Comparison of ENCODE assay signal across 14 cellular contexts in genomic region chr4:172996571-172997216, GRCh38.
DNase-seq lines count a peak whose midpoint lies in the region; ATAC-seq, FAIRE-seq and TF ChIP-seq lines count a peak whose summit lies in the region.
"Had no signal": no experiment of that assay in that cellular context is flagged by ENCODE, and none has a peak within 500 bp of the region (broad histone marks: within the 10 kb centered on the region; RNA-seq: fewer than 3 reads in every experiment).

No MANE protein-coding gene starts in this region.

- no peak for TF ChIP-seq CTCF in IMR-90 (conservative IDR thresholded peaks at IDR 0.05; ENCODE audit: low read depth, low read length)
- TF ChIP-seq CTCF in bronchial epithelial cell (IDR thresholded peaks at IDR 0.05; ENCODE audit: insufficient read depth, low read length, severe bottlenecking), result no peak
- no peak for TF ChIP-seq CTCF in left lung (IDR thresholded peaks at IDR 0.05)
- TF ChIP-seq CTCF in natural killer cell (IDR thresholded peaks at IDR 0.05), result no peak

- no peak overlapping the region; the same call in none of the 2 replicates for H4K91ac ChIP-seq in IMR-90 (ENCODE audit: insufficient read depth, low read depth, low read length)

- ATAC-seq in IMR-90 (ENCODE audit: low read depth) (peak; percentile 76), left lung (peak; percentile 24), Right ventricle myocardium superior (ENCODE audit: poor library complexity) (no peak), GM18520 (IDR thresholded peaks at IDR 0.05; ENCODE audit: unreplicated experiment) (no peak), natural killer cell (no peak)

- H3K36me3 ChIP-seq in IMR-90 (ENCODE audit: control insufficient read depth, insufficient read depth, low read length) (no peaks in the 10 kb centered on the region), bronchial epithelial cell (ENCODE audit: control insufficient read depth, insufficient read depth, low read length) (no peaks in the 10 kb centered on the region), left lung (no peaks in the 10 kb centered on the region)
- H3K36me3 ChIP-seq: tibial nerve had no signal

- peak overlapping the region; percentile 33 for H2AFZ ChIP-seq in IMR-90 (replicated peaks; ENCODE audit: low read length, poor library complexity)

- in situ Hi-C loops in IMR-90 (cut with MboI; ENCODE audit: low sequenced_read_pairs), result no loop called here

- H3K56ac ChIP-seq in IMR-90 (ENCODE audit: extremely low read depth, insufficient read depth, low read length), result no peak overlapping the region; the same call in 1 of the 2 replicates

- no peaks in the 10 kb centered on the region for H3K36me3 Mint-ChIP-seq in natural killer cell

- H3K4me3 Mint-ChIP-seq in natural killer cell, result no peak overlapping the region
- H3K4me3 Mint-ChIP-seq: T-helper 1 cell treated with Interleukin-12 subunit alpha and Interleukin-12 subunit beta and Interleukin-4 antibody, amounts not matched to agents 30 μg/mL and 1 μg/mL, for 36 hours had no signal

- no peak overlapping the region for H2BK5ac ChIP-seq in IMR-90 (ENCODE audit: low read depth, low read length, poor library complexity, severe bottlenecking)

- peak overlapping the region; percentile 30; the same call in 1 of the 3 replicates for H2BK15ac ChIP-seq in IMR-90 (ENCODE audit: low read depth, low read length)

- H2BK120ac ChIP-seq in IMR-90 (ENCODE audit: low read depth, low read length), result peak overlapping the region; percentile 66

- no peaks in the 10 kb centered on the region for H3K4me1 Mint-ChIP-seq in natural killer cell

- H2AK5ac ChIP-seq in IMR-90 (ENCODE audit: low read depth, low read length), result no peak overlapping the region; the same call in 1 of the 2 replicates

- H3K9me1 ChIP-seq in IMR-90 (ENCODE audit: insufficient read depth, low read length), result no peaks in the 10 kb centered on the region

- H4K8ac ChIP-seq in IMR-90 (ENCODE audit: low read depth in 2 of 2, low read length in 2 of 2), result peak overlapping the region in 1 of 2 experiments; percentile 31; a peak in 2 of 4 replicates

- no peak overlapping the region for H3K23ac ChIP-seq in IMR-90 (ENCODE audit: low read depth, low read length)

- CTCF ChIA-PET in IMR-90 (lab: Yijun Ruan, JAX), result interaction anchor here (1.4 to 1.8 kb wide), 2 partner anchors 9 to 17 kb away, joined by 4 read pairs; no protein-coding TSS in a partner anchor

- H4K5ac ChIP-seq in IMR-90 (ENCODE audit: low read depth, low read length), result peak overlapping the region; percentile 91

- DNase-seq in DMS53 treated with DMSO at 0.1 percent for 48 hours (lab: John Stamatoyannopoulos, UW; ENCODE audit: unreplicated experiment) (peak; percentile 22), IMR-90 (peak; percentile 91), bronchial epithelial cell (ENCODE audit: low read depth) (peak; percentile 97), left lung (no peak), Right ventricle myocardium superior (no peak), natural killer cell (no peak), globus pallidus (ENCODE audit: low spot score) (no peak)
- DNase-seq: Caco-2; cortex of kidney; NCI-H774; stimulated activated CD4-positive, alpha-beta T cell treated with anti-CD3 and anti-CD28 coated beads, Interleukin-2, amount 100 ng/mL, for 48 hours had no signal

- H3K4me3 ChIP-seq in IMR-90 (ENCODE audit: insufficient read depth, low read depth, low read length) (no peak overlapping the region), bronchial epithelial cell (ENCODE audit: low read depth, low read length) (no peak overlapping the region), left lung (no peak overlapping the region)
- H3K4me3 ChIP-seq: tibial nerve had no signal

- H3K4ac ChIP-seq in IMR-90 (ENCODE audit: low read depth, low read length), result peak overlapping the region; percentile 56

- dilution Hi-C loops in IMR-90 (cut with HindIII; ENCODE audit: low sequenced_read_pairs, unreplicated experiment), result no loop called here

- H3K27me3 Mint-ChIP-seq in natural killer cell (ENCODE audit: low read depth in 2 of 2), result no peaks in the 10 kb centered on the region

- POLR2A ChIA-PET in IMR-90 (lab: Charles Lee; ENCODE audit: unreplicated experiment), result interaction anchor here (0.5 to 0.6 kb wide), 2 partner anchors 13 to 20 kb away, joined by 3 read pairs; no protein-coding TSS in a partner anchor

- no peak overlapping the region for H3K27ac Mint-ChIP-seq in natural killer cell
- H3K27ac Mint-ChIP-seq: T-helper 1 cell treated with Interleukin-12 subunit alpha and Interleukin-12 subunit beta and Interleukin-4 antibody, amounts not matched to agents 30 μg/mL and 1 μg/mL, for 36 hours had no signal

- no peak for TF ChIP-seq POLR2A in IMR-90 (IDR thresholded peaks at IDR 0.05; ENCODE audit: low read depth, low read length)

- WGBS in IMR-90 (ENCODE audit: extremely low coverage in 2 of 2, insufficient read length in 1 of 2), 2 experiments, result 93% methylated on average over 2 of the region's 4 CpGs; no CpG with 5 or more reads in 1 of the 2 experiments

- no peaks in the 10 kb centered on the region for H3K79me1 ChIP-seq in IMR-90 (ENCODE audit: low read depth in 1 of 2, low read length in 2 of 2)

- peak overlapping the region; percentile 87 for H3K18ac ChIP-seq in IMR-90 (ENCODE audit: low read depth, low read length)

- H2AK9ac ChIP-seq in IMR-90 (replicated peaks; ENCODE audit: low read depth, low read length, poor library complexity), result no peak overlapping the region

- H3K27ac ChIP-seq in IMR-90 (ENCODE audit: insufficient read depth, low read length) (peak overlapping the region; percentile 38; the same call in 1 of the 2 replicates), left lung (no peak overlapping the region)
- H3K27ac ChIP-seq: tibial nerve had no signal

- H3K4me2 ChIP-seq in IMR-90 (ENCODE audit: low read depth, low read length), result peak overlapping the region; percentile 28; the same call in 1 of the 2 replicates

- H4K20me1 ChIP-seq in IMR-90 (ENCODE audit: insufficient read depth, low read length), result no peaks in the 10 kb centered on the region

- no peak overlapping the region for H3K9ac ChIP-seq in IMR-90 (ENCODE audit: low read depth, low read length)

- peak overlapping the region; percentile 52; the same call in 1 of the 2 replicates for H2BK20ac ChIP-seq in IMR-90 (ENCODE audit: low read depth, low read length)

- H3K9me3 ChIP-seq in IMR-90 (ENCODE audit: control insufficient read depth, insufficient read depth, low read length), result no peaks in the 10 kb centered on the region
- no peaks in the 10 kb centered on the region for H3K9me3 ChIP-seq in left lung
- H3K9me3 ChIP-seq: Caco-2, tibial nerve had no signal

- BruUV-seq in IMR-90 (replicated peaks; lab: Mats Ljungman, UMichigan), result no TSS peak

- no peak for TF ChIP-seq RAD21 in IMR-90 (IDR thresholded peaks at IDR 0.05; ENCODE audit: low read length)

- no peak for FAIRE-seq in bronchial epithelial cell (lab: Jason Lieb, UNC)

- H3K14ac ChIP-seq in IMR-90 (replicated peaks; ENCODE audit: low read depth, low read length), result peak overlapping the region; percentile 11; the same call in 1 of the 2 replicates

- H3K27me3 ChIP-seq in IMR-90 (ENCODE audit: control insufficient read depth, insufficient read depth, low read length) (no peaks in the 10 kb centered on the region), bronchial epithelial cell (ENCODE audit: control insufficient read depth, insufficient read depth, low read length) (no peaks in the 10 kb centered on the region), left lung (no peaks in the 10 kb centered on the region)
- H3K27me3 ChIP-seq: tibial nerve had no signal

- intact Hi-C loops in IMR-90 (cut with micrococcal nuclease) (loop anchor here (5.0 kb wide), 1 partner anchor 144 kb away; no protein-coding TSS in a partner anchor), left lung (cut with DNase I) (no loop called here), Right ventricle myocardium superior (cut with DNase I) (no loop called here), natural killer cell (cut with micrococcal nuclease) (no loop called here)

- H3K4me1 ChIP-seq in IMR-90 (ENCODE audit: control insufficient read depth, insufficient read depth, low read length) (peaks cover 10% of the 10 kb centered on the region; the same call in 1 of the 2 replicates), left lung (no peaks in the 10 kb centered on the region)
- H3K4me1 ChIP-seq: tibial nerve had no signal

- no peaks in the 10 kb centered on the region for H3K9me3 Mint-ChIP-seq in natural killer cell
- H3K9me3 Mint-ChIP-seq: T-helper 1 cell treated with Interleukin-12 subunit alpha and Interleukin-12 subunit beta and Interleukin-4 antibody, amounts not matched to agents 30 μg/mL and 1 μg/mL, for 36 hours had no signal

TF ChIP-seq in IMR-90, 13 proteins besides CTCF, POLR2A, EP300 and RAD21:
- no peak for TF ChIP-seq ELK1 (IDR thresholded peaks at IDR 0.05; ENCODE audit: borderline replicate concordance, low read depth, low read length)
- TF ChIP-seq MXI1 (IDR thresholded peaks at IDR 0.05; ENCODE audit: borderline replicate concordance, low read depth, low read length), result no peak
- TF ChIP-seq FOS (IDR thresholded peaks at IDR 0.05; ENCODE audit: low read depth, low read length), result peak; percentile 48; the same call in 1 of the 2 replicates

Comparison
In these comparisons a context has a peak if more than half of its experiments do, and no peak if none do; other contexts are left out.
1. DNase-seq: peak in DMS53 treated with DMSO at 0.1 percent for 48 hours (single experiment), IMR-90 (single experiment) and bronchial epithelial cell (single experiment); none in left lung (0 of 2), Right ventricle myocardium superior (single experiment), natural killer cell (single experiment) and globus pallidus (single experiment).
2. ATAC-seq: peak in IMR-90 (single experiment) and left lung (single experiment); none in Right ventricle myocardium superior (single experiment), GM18520 (single experiment) and natural killer cell (0 of 3).